In genomic region chr4:37008199-37008598, GRCh38 we compare ENCODE assay signal across 1 cellular context.
A peak's percentile ranks its signal among the peaks of the same experiment; 100 is the strongest.
TF ChIP-seq lines count a peak whose summit lies in the region.

No MANE protein-coding gene starts in this region.

TF ChIP-seq in HepG2, 621 proteins besides CTCF, POLR2A, EP300 and RAD21 (continued from another document and continues in another):
- TF ChIP-seq STAT6 (CRISPR knock-in tag; IDR thresholded peaks at IDR 0.05; ENCODE audit: borderline replicate concordance): 0 out of 2 replicates have a peak, but pooled peaks have one; percentile 38
- TF ChIP-seq PREB (CRISPR knock-in tag; IDR thresholded peaks at IDR 0.05): no peak
- TF ChIP-seq RNF2 (conservative IDR thresholded peaks at IDR 0.05; ENCODE audit: low read depth): peak; percentile 90; the same call in 1 of the 2 replicates
- no peak for TF ChIP-seq HNF4G (IDR thresholded peaks at IDR 0.05; ENCODE audit: borderline replicate concordance, low read depth, low read length)
- peak; percentile 54; the same call in 1 of the 2 replicates for TF ChIP-seq HNF4G (CRISPR knock-in tag; IDR thresholded peaks at IDR 0.05; ENCODE audit: borderline replicate concordance, low read depth)
- peak; percentile 96 for TF ChIP-seq ZNF644 (CRISPR knock-in tag; IDR thresholded peaks at IDR 0.05; ENCODE audit: low read depth)
- no peak for TF ChIP-seq NCOA5 (CRISPR knock-in tag; IDR thresholded peaks at IDR 0.05)
- TF ChIP-seq U2AF1 (optimal IDR thresholded peaks at IDR 0.05; ENCODE audit: low read depth, low read length): no peak
- TF ChIP-seq SIN3B (IDR thresholded peaks at IDR 0.05; ENCODE audit: low read length): no peak
- no peak for TF ChIP-seq ZNF709 (CRISPR knock-in tag; IDR thresholded peaks at IDR 0.05)
- TF ChIP-seq NFAT5 (CRISPR knock-in tag; IDR thresholded peaks at IDR 0.05): no peak
- no peak for TF ChIP-seq ZNF260 (CRISPR knock-in tag; IDR thresholded peaks at IDR 0.05; ENCODE audit: borderline replicate concordance, low read depth)
- peak; percentile 29; the same call in 1 of the 2 replicates for TF ChIP-seq TBX2 (CRISPR knock-in tag; IDR thresholded peaks at IDR 0.05; ENCODE audit: borderline replicate concordance)
- TF ChIP-seq ZNF124 (CRISPR knock-in tag; IDR thresholded peaks at IDR 0.05): peak; percentile 59; the same call in 1 of the 2 replicates
- no peak for TF ChIP-seq GABPA (IDR thresholded peaks at IDR 0.05; ENCODE audit: low read depth, low read length)
- peak; percentile 64 for TF ChIP-seq GABPA (CRISPR knock-in tag; IDR thresholded peaks at IDR 0.05; ENCODE audit: low read depth)
- TF ChIP-seq CREB3 (CRISPR knock-in tag; IDR thresholded peaks at IDR 0.05): no peak
- TF ChIP-seq ZNF609 (CRISPR knock-in tag; IDR thresholded peaks at IDR 0.05; ENCODE audit: borderline replicate concordance): peak; percentile 64; the same call in 1 of the 2 replicates
- TF ChIP-seq ZNF414 (CRISPR knock-in tag; IDR thresholded peaks at IDR 0.05): no peak
- no peak for TF ChIP-seq FUBP1 (CRISPR knock-in tag; IDR thresholded peaks at IDR 0.05; ENCODE audit: borderline replicate concordance)
- TF ChIP-seq ARID4A (CRISPR knock-in tag; IDR thresholded peaks at IDR 0.05; ENCODE audit: borderline replicate concordance): no peak; the same call in 1 of the 2 replicates
- TF ChIP-seq U2AF2 (IDR thresholded peaks at IDR 0.05; ENCODE audit: low read depth, low read length): no peak
- TF ChIP-seq PHF21A (CRISPR knock-in tag; IDR thresholded peaks at IDR 0.05): peak; percentile 77
- TF ChIP-seq GFI1 (CRISPR knock-in tag; IDR thresholded peaks at IDR 0.05; ENCODE audit: borderline replicate concordance): no peak
- peak; percentile 98; the same call in 1 of the 2 replicates for TF ChIP-seq ZBTB20 (CRISPR knock-in tag; IDR thresholded peaks at IDR 0.05; ENCODE audit: borderline replicate concordance, low read depth)
- peak; percentile 92 for TF ChIP-seq IKZF5 (CRISPR knock-in tag; IDR thresholded peaks at IDR 0.05)
